In the genomic region with DNA sequence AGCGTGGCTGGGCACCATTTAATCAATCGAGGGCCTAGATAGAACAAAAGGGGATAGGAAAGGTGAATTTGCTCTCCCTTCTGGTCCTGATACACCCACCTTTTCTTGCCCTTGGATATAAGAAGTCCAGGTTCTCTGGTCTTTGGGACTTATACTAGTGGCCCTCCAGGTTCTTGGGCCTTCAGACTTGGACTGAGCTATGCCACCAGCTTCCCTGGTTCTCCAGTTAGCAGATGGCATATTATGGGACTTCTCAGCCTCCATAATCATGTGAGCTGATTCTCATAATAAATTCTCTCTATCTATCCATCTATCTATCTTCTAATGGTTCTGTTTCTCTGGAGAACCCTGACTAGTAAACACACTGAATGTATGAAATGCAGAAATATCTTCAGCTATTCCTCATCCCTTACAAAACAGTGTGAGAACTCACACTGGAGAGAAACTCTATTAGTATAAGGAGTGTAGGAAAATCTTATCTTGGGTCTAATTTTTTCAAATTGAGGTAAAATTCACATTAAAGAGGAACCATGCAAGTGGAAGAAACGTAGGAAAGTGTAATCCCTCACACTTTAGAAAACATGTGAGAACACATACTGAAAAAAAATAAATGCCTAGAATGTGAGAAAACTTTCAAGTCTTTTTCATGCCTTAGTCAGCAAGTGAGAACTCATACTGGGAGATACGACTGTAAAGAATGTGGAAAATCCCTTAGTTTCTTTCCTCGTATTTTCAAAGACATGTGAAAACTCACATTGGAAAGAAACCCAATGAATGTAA, we compare ENCODE assay signal across 17 cellular contexts. TPM values are rescaled to one million over a fixed set of nuclear protein-coding genes. Genes with fewer than 3 reads are reported as not detected.
DNase-seq lines count a peak whose midpoint lies in the region; ATAC-seq, FAIRE-seq and TF ChIP-seq lines count a peak whose summit lies in the region.
"Had no signal": no experiment of that assay in that cellular context is flagged by ENCODE, and none has a peak within 500 bp of the region (broad histone marks: within the 10 kb centered on the region; RNA-seq: fewer than 3 reads in every experiment).

No MANE protein-coding gene starts in this region.

- TF ChIP-seq EP300 in HepG2 (IDR thresholded peaks at IDR 0.05; ENCODE audit: low read depth in 2 of 2, low read length in 2 of 2) (no peak), HepG2 (CRISPR knock-in tag; IDR thresholded peaks at IDR 0.05; ENCODE audit: borderline replicate concordance) (no peak)

- TF ChIP-seq POLR2A in HepG2 (IDR thresholded peaks at IDR 0.05; ENCODE audit: insufficient read depth in 1 of 2, low read depth in 2 of 2, low read length in 2 of 2) (no peak), right lobe of liver (IDR thresholded peaks at IDR 0.05) (no peak)

- ATAC-seq in HepG2 (no peak), right lobe of liver (no peak), left lung (no peak)
- ATAC-seq in stimulated activated effector memory CD8-positive, alpha-beta T cell treated with anti-CD3 and anti-CD28 coated beads, Interleukin-12 subunit alpha, Interleukin-12 subunit beta, amount 100 ng/mL, for 72 hours, result no peak
- ATAC-seq: activated T-cell treated with anti-CD3 and anti-CD28 coated beads, Interleukin-2, amount 50 U/mL, for 72 hours had no signal

- H3K4me3 Mint-ChIP-seq in mesothelial cell of epicardium, result no peak overlapping the region
- H3K4me3 Mint-ChIP-seq in nephron progenitor cell, result no peak overlapping the region
- no peak overlapping the region for H3K4me3 Mint-ChIP-seq in stimulated activated effector memory CD8-positive, alpha-beta T cell treated with anti-CD3 and anti-CD28 coated beads, Interleukin-12 subunit alpha, Interleukin-12 subunit beta, amount 100 ng/mL, for 72 hours
- H3K4me3 Mint-ChIP-seq: activated T-cell treated with anti-CD3 and anti-CD28 coated beads, Interleukin-2, amount 50 U/mL, for 72 hours; neural crest cell had no signal

- H3K27me3 ChIP-seq in HepG2 (ENCODE audit: control insufficient read depth in 1 of 2, insufficient read depth in 2 of 2, low read length in 2 of 2) (no peaks in the 10 kb centered on the region; a peak in 1 of 5 replicates), right lobe of liver (no peaks in the 10 kb centered on the region), left lung (no peaks in the 10 kb centered on the region)
- H3K27me3 ChIP-seq: right atrium auricular region, transverse colon had no signal

- POLR2A ChIA-PET in HepG2 (lab: Yijun Ruan, JAX), result no interaction called here

- no peaks in the 10 kb centered on the region for H3K79me2 ChIP-seq in HepG2 (ENCODE audit: insufficient read depth, low read length)

- H3K9ac ChIP-seq in HepG2 (ENCODE audit: insufficient read depth, low read depth, low read length), result no peak overlapping the region

- DNase-seq in HepG2 (ENCODE audit: low spot score), result no peak
- DNase-seq in right lobe of liver, result no peak
- DNase-seq in RPMI7951 (ENCODE audit: low read depth), result peak; percentile 14
- peak; percentile 17 for DNase-seq in fibroblast of peridontal ligament (ENCODE audit: extremely low read depth)
- DNase-seq in mesothelial cell of epicardium (ENCODE audit: low spot score in 2 of 2, unreplicated experiment in 2 of 2), result no peak
- DNase-seq in nephron progenitor cell, result no peak
- DNase-seq in stimulated activated effector memory CD8-positive, alpha-beta T cell treated with anti-CD3 and anti-CD28 coated beads, Interleukin-12 subunit alpha, Interleukin-12 subunit beta, amount 100 ng/mL, for 72 hours (ENCODE audit: low spot score in 2 of 2), result no peak
- DNase-seq in left lung, result no peak
- DNase-seq: activated CD4-positive, alpha-beta T cell treated with anti-CD3 and anti-CD28 coated beads, Interleukin-2, amount 50 U/mL, for 48 hours; activated T-cell treated with anti-CD3 and anti-CD28 coated beads, Interleukin-2, amount 50 U/mL, for 72 hours; NCI-H2227 treated with DMSO at 0.1 percent for 48 hours; transverse colon had no signal

- no TSS peak for BruUV-seq in HepG2 (replicated peaks; lab: Mats Ljungman, UMichigan)

- WGBS in HepG2 (ENCODE audit: low lambda C conversion rate), result 5% methylated on average over 5 of the region's 5 CpGs
- 52% methylated on average over 4 of the region's 5 CpGs for WGBS in right lobe of liver (ENCODE audit: insufficient coverage, low coverage, low lambda C conversion rate, missing lambda C conversion rate)

- H3K4me1 ChIP-seq in HepG2 (ENCODE audit: insufficient read depth, low read length) (no peaks in the 10 kb centered on the region), right lobe of liver (no peaks in the 10 kb centered on the region), left lung (no peaks in the 10 kb centered on the region)
- H3K4me1 ChIP-seq: right atrium auricular region, transverse colon had no signal

- no peaks in the 10 kb centered on the region for H4K20me1 ChIP-seq in HepG2 (ENCODE audit: insufficient read depth, low read length)

- H3K4me2 ChIP-seq in HepG2 (ENCODE audit: low read depth, low read length), result no peak overlapping the region

- H3K27ac ChIP-seq in HepG2 (ENCODE audit: extremely low read length, insufficient read depth, low read length) (no peak overlapping the region), right lobe of liver (no peak overlapping the region), left lung (no peak overlapping the region)
- H3K27ac ChIP-seq: right atrium auricular region, SK-N-MC, transverse colon had no signal

- H3K4me3 ChIP-seq in HepG2 (replicated peaks in 1 of 3; ENCODE audit: insufficient read depth in 1 of 3, low read depth in 2 of 3, low read length in 3 of 3) (no peak overlapping the region), right lobe of liver (no peak overlapping the region), left lung (no peak overlapping the region)
- H3K4me3 ChIP-seq: lung, right atrium auricular region, SK-N-MC, transverse colon had no signal

- CTCF ChIA-PET in HepG2 (lab: Yijun Ruan, JAX; ENCODE audit: low intra/inter-chr PET ratio, low total read pairs), result no interaction called here

- H3K36me3 ChIP-seq in HepG2 (replicated peaks in 1 of 2; ENCODE audit: control insufficient read depth in 1 of 2, insufficient read depth in 2 of 2, low read length in 2 of 2), result no peaks in the 10 kb centered on the region
- H3K36me3 ChIP-seq in right lobe of liver, result no peaks in the 10 kb centered on the region
- peaks cover 0 to 19% of the 10 kb centered on the region in 2 donors for H3K36me3 ChIP-seq in left lung
- H3K36me3 ChIP-seq: right atrium auricular region had no signal

- H2AFZ ChIP-seq in HepG2 (ENCODE audit: low read length), result no peak overlapping the region

- no peak for FAIRE-seq in HepG2 (lab: Jason Lieb, UNC)

- H3K27me3 Mint-ChIP-seq in mesothelial cell of epicardium (ENCODE audit: low read depth) (no peaks in the 10 kb centered on the region), nephron progenitor cell (ENCODE audit: low read depth, poor library complexity) (peaks cover 4% of the 10 kb centered on the region)

- TF ChIP-seq RAD21 in HepG2 (CRISPR knock-in tag; IDR thresholded peaks at IDR 0.05), result no peak

- H3K27ac Mint-ChIP-seq in mesothelial cell of epicardium (no peak overlapping the region), nephron progenitor cell (no peak overlapping the region)
- no peak overlapping the region for H3K27ac Mint-ChIP-seq in stimulated activated effector memory CD8-positive, alpha-beta T cell treated with anti-CD3 and anti-CD28 coated beads, Interleukin-12 subunit alpha, Interleukin-12 subunit beta, amount 100 ng/mL, for 72 hours
- H3K27ac Mint-ChIP-seq: activated T-cell treated with anti-CD3 and anti-CD28 coated beads, Interleukin-2, amount 50 U/mL, for 72 hours had no signal

- H3K9me3 Mint-ChIP-seq in mesothelial cell of epicardium (peaks cover 70% of the 10 kb centered on the region), nephron progenitor cell (peaks cover 99% of the 10 kb centered on the region)
- H3K9me3 Mint-ChIP-seq in stimulated activated effector memory CD8-positive, alpha-beta T cell treated with anti-CD3 and anti-CD28 coated beads, Interleukin-12 subunit alpha, Interleukin-12 subunit beta, amount 100 ng/mL, for 72 hours, result peaks cover 46% of the 10 kb centered on the region

- H3K4me1 Mint-ChIP-seq in mesothelial cell of epicardium (no peaks in the 10 kb centered on the region), nephron progenitor cell (no peaks in the 10 kb centered on the region)
- no peaks in the 10 kb centered on the region for H3K4me1 Mint-ChIP-seq in stimulated activated effector memory CD8-positive, alpha-beta T cell treated with anti-CD3 and anti-CD28 coated beads, Interleukin-12 subunit alpha, Interleukin-12 subunit beta, amount 100 ng/mL, for 72 hours
- H3K4me1 Mint-ChIP-seq: neural crest cell had no signal

- H3K36me3 Mint-ChIP-seq in mesothelial cell of epicardium (peaks cover 75% of the 10 kb centered on the region), nephron progenitor cell (ENCODE audit: low read depth) (peaks cover 74% of the 10 kb centered on the region)
- H3K36me3 Mint-ChIP-seq in stimulated activated effector memory CD8-positive, alpha-beta T cell treated with anti-CD3 and anti-CD28 coated beads, Interleukin-12 subunit alpha, Interleukin-12 subunit beta, amount 100 ng/mL, for 72 hours, result no peaks in the 10 kb centered on the region

- TF ChIP-seq CTCF in HepG2 (CRISPR knock-in tag; IDR thresholded peaks at IDR 0.05) (no peak), right lobe of liver (IDR thresholded peaks at IDR 0.05) (no peak), mesothelial cell of epicardium (IDR thresholded peaks at IDR 0.05; ENCODE audit: unreplicated experiment) (no peak), nephron progenitor cell (IDR thresholded peaks at IDR 0.05) (no peak), left lung (IDR thresholded peaks at IDR 0.05) (no peak)

- intact Hi-C loops in HepG2 (cut with micrococcal nuclease; ENCODE audit: unreplicated experiment) (no loop called here), right lobe of liver (cut with DNase I) (no loop called here), left lung (cut with DNase I) (no loop called here)

- peaks cover 94% of the 10 kb centered on the region for H3K9me3 ChIP-seq in HepG2 (ENCODE audit: low read length)
- peaks cover 3 to 88% (median 52%) of the 10 kb centered on the region in 4 donors for H3K9me3 ChIP-seq in right lobe of liver
- H3K9me3 ChIP-seq in left lung, result peaks cover 9 to 100% of the 10 kb centered on the region in 2 donors

- in situ Hi-C loops in HepG2 (cut with HindIII; ENCODE audit: extremely low pct_ligation_motif_present, low pct_unique_long_range_greater_than_20kb), result loop anchor here (25.0 kb wide), 1 partner anchor 498 kb away; no protein-coding TSS in a partner anchor

RNA-seq across cellular contexts. Expression of a gene that starts 15.5 kb away (rescaled TPM):
- total RNA-seq in HepG2 (2016; rRNA removed; fragmentation: Illumina TruSeq; extraction: Trizol) (0.22 and 0.27 TPM in 2 replicates), right lobe of liver (under 1 TPM; 0.37 to 0.83 (median 0.63) TPM), mesothelial cell of epicardium (2.2 to 2.4 TPM (median 2.3 TPM) in 3 replicates), left lung (1 to 10 TPM; 2.8 to 5.0 TPM)
- total RNA-seq in HepG2 (2016; cell fraction: cytosol; rRNA removed; fragmentation: Illumina TruSeq; extraction: Trizol; ENCODE audit: low read depth), result not detected in 2 replicates
- 0.26 TPM in 1 of 2 replicates, not detected in the other for total RNA-seq in HepG2 (2016; cell fraction: insoluble cytoplasmic fraction; rRNA removed; fragmentation: Illumina TruSeq; extraction: Trizol)
- not detected in 2 replicates for total RNA-seq in HepG2 (2016; cell fraction: membrane; rRNA removed; fragmentation: Illumina TruSeq; extraction: Trizol)
- total RNA-seq in HepG2 (2016; cell fraction: nucleus; rRNA removed; fragmentation: Illumina TruSeq; extraction: Trizol), result 0.44 and 0.47 TPM in 2 replicates
- 0.26 and 0.48 TPM in 2 replicates for polyA plus RNA-seq in HepG2 (2011; rRNA removed)
- 0.16 and 0.38 TPM in 2 replicates for polyA plus RNA-seq in HepG2 (2011; cell fraction: cytosol; rRNA removed)
- 1.6 and 2.2 TPM in 2 replicates for polyA plus RNA-seq in HepG2 (2011; cell fraction: nucleus; rRNA removed)
- polyA plus RNA-seq in HepG2 (2012), result 0.51 and 0.54 TPM in 2 replicates
- not detected in 2 replicates for polyA plus RNA-seq in HepG2 (2016; cell fraction: cytosol; fragmentation: Illumina TruSeq; extraction: Trizol; ENCODE audit: low read depth)
- polyA plus RNA-seq in HepG2 (2016; cell fraction: insoluble cytoplasmic fraction; fragmentation: Illumina TruSeq; extraction: Trizol; ENCODE audit: low read depth), result 0.05 and 0.19 TPM in 2 replicates
- not detected in 2 replicates for polyA plus RNA-seq in HepG2 (2016; cell fraction: membrane; fragmentation: Illumina TruSeq; extraction: Trizol; ENCODE audit: low read depth)
- 1.1 and 1.2 TPM in 2 replicates for polyA plus RNA-seq in HepG2 (2016; cell fraction: nucleus; fragmentation: Illumina TruSeq; extraction: Trizol; ENCODE audit: insufficient read depth, low read depth)
- polyA minus RNA-seq in HepG2 (2011; rRNA and poly(A)+ RNA removed; ENCODE audit: low replicate concordance), result 0.62 TPM in 1 of 2 replicates, not detected in the other
- polyA minus RNA-seq in HepG2 (2011; cell fraction: cytosol; rRNA and poly(A)+ RNA removed), result 0.10 TPM in 1 of 2 replicates, not detected in the other
- polyA minus RNA-seq in HepG2 (2011; cell fraction: nucleus; rRNA and poly(A)+ RNA removed), result 1.7 and 1.9 TPM in 2 replicates
- total RNA-seq in RPMI7951 (2014; rRNA removed; shearing (Covaris generic)), result 1.6 and 2.0 TPM in 2 replicates
- total RNA-seq: activated T-cell treated with anti-CD3 and anti-CD28 coated beads, Interleukin-2, amount 50 U/mL, for 72 hours had no signal

RNA-seq across cellular contexts. Expression of a gene that starts 37.5 kb away (rescaled TPM):
- 0.32 and 0.40 TPM in 2 replicates for total RNA-seq in HepG2 (2016; rRNA removed; fragmentation: Illumina TruSeq; extraction: Trizol)
- not detected in 2 replicates for total RNA-seq in HepG2 (2016; cell fraction: cytosol; rRNA removed; fragmentation: Illumina TruSeq; extraction: Trizol; ENCODE audit: low read depth)
- 0.13 and 0.30 TPM in 2 replicates for total RNA-seq in HepG2 (2016; cell fraction: insoluble cytoplasmic fraction; rRNA removed; fragmentation: Illumina TruSeq; extraction: Trizol)
- 0.06 and 0.07 TPM in 2 replicates for total RNA-seq in HepG2 (2016; cell fraction: membrane; rRNA removed; fragmentation: Illumina TruSeq; extraction: Trizol)
- total RNA-seq in HepG2 (2016; cell fraction: nucleus; rRNA removed; fragmentation: Illumina TruSeq; extraction: Trizol), result 1.1 and 1.2 TPM in 2 replicates
- polyA plus RNA-seq in HepG2 (2011; rRNA removed), result 0.37 and 0.73 TPM in 2 replicates
- 0.33 and 0.40 TPM in 2 replicates for polyA plus RNA-seq in HepG2 (2011; cell fraction: cytosol; rRNA removed)
- polyA plus RNA-seq in HepG2 (2011; cell fraction: nucleus; rRNA removed), result 1.5 and 1.9 TPM in 2 replicates
- polyA plus RNA-seq in HepG2 (2012), result 0.46 and 0.55 TPM in 2 replicates
- polyA plus RNA-seq in HepG2 (2016; cell fraction: cytosol; fragmentation: Illumina TruSeq; extraction: Trizol; ENCODE audit: low read depth), result not detected in 2 replicates
- polyA plus RNA-seq in HepG2 (2016; cell fraction: insoluble cytoplasmic fraction; fragmentation: Illumina TruSeq; extraction: Trizol; ENCODE audit: low read depth), result 0.20 and 0.26 TPM in 2 replicates
- polyA plus RNA-seq in HepG2 (2016; cell fraction: membrane; fragmentation: Illumina TruSeq; extraction: Trizol; ENCODE audit: low read depth), result not detected in 2 replicates
- polyA plus RNA-seq in HepG2 (2016; cell fraction: nucleus; fragmentation: Illumina TruSeq; extraction: Trizol; ENCODE audit: insufficient read depth, low read depth), result 2.0 and 2.3 TPM in 2 replicates
- polyA minus RNA-seq in HepG2 (2011; rRNA and poly(A)+ RNA removed; ENCODE audit: low replicate concordance), result 0.02 and 0.62 TPM in 2 replicates
- 0.26 and 0.40 TPM in 2 replicates for polyA minus RNA-seq in HepG2 (2011; cell fraction: cytosol; rRNA and poly(A)+ RNA removed)
- 0.64 and 0.75 TPM in 2 replicates for polyA minus RNA-seq in HepG2 (2011; cell fraction: nucleus; rRNA and poly(A)+ RNA removed)
- 1 to 10 TPM in 1 of 6 experiments, under 1 TPM in 5; 0.44 to 1.0 (median 0.86) TPM for total RNA-seq in right lobe of liver
- 0.72 and 0.88 TPM in 2 replicates for total RNA-seq in RPMI7951 (2014; rRNA removed; shearing (Covaris generic))
- total RNA-seq in mesothelial cell of epicardium, result 7.1 to 8.6 TPM (median 7.7 TPM) in 3 replicates
- total RNA-seq in left lung, result 1 to 10 TPM; 2.6 to 3.0 TPM
- total RNA-seq: activated T-cell treated with anti-CD3 and anti-CD28 coated beads, Interleukin-2, amount 50 U/mL, for 72 hours had no signal

RNA-seq across cellular contexts. Expression of a gene that starts 43.2 kb away (rescaled TPM):
- total RNA-seq in HepG2 (2016; rRNA removed; fragmentation: Illumina TruSeq; extraction: Trizol), result 0.13 TPM in 1 of 2 replicates, not detected in the other
- total RNA-seq in HepG2 (2016; cell fraction: cytosol; rRNA removed; fragmentation: Illumina TruSeq; extraction: Trizol; ENCODE audit: low read depth), result not detected in 2 replicates
- total RNA-seq in HepG2 (2016; cell fraction: insoluble cytoplasmic fraction; rRNA removed; fragmentation: Illumina TruSeq; extraction: Trizol), result not detected in 2 replicates
- not detected in 2 replicates for total RNA-seq in HepG2 (2016; cell fraction: membrane; rRNA removed; fragmentation: Illumina TruSeq; extraction: Trizol)
- total RNA-seq in HepG2 (2016; cell fraction: nucleus; rRNA removed; fragmentation: Illumina TruSeq; extraction: Trizol), result 0.62 and 0.94 TPM in 2 replicates
- polyA plus RNA-seq in HepG2 (2011; rRNA removed), result not detected in 2 replicates
- polyA plus RNA-seq in HepG2 (2011; cell fraction: cytosol; rRNA removed), result not detected in 2 replicates
- polyA plus RNA-seq in HepG2 (2011; cell fraction: nucleus; rRNA removed), result 0.12 TPM in 1 of 2 replicates, not detected in the other
- not detected in 2 replicates for polyA plus RNA-seq in HepG2 (2012)
- polyA plus RNA-seq in HepG2 (2016; cell fraction: cytosol; fragmentation: Illumina TruSeq; extraction: Trizol; ENCODE audit: low read depth), result not detected in 2 replicates
- not detected in 2 replicates for polyA plus RNA-seq in HepG2 (2016; cell fraction: insoluble cytoplasmic fraction; fragmentation: Illumina TruSeq; extraction: Trizol; ENCODE audit: low read depth)
- not detected in 2 replicates for polyA plus RNA-seq in HepG2 (2016; cell fraction: membrane; fragmentation: Illumina TruSeq; extraction: Trizol; ENCODE audit: low read depth)
- 0.34 TPM in 1 of 2 replicates, not detected in the other for polyA plus RNA-seq in HepG2 (2016; cell fraction: nucleus; fragmentation: Illumina TruSeq; extraction: Trizol; ENCODE audit: insufficient read depth, low read depth)
- polyA minus RNA-seq in HepG2 (2011; rRNA and poly(A)+ RNA removed; ENCODE audit: low replicate concordance), result not detected in 2 replicates
- not detected in 2 replicates for polyA minus RNA-seq in HepG2 (2011; cell fraction: cytosol; rRNA and poly(A)+ RNA removed)
- polyA minus RNA-seq in HepG2 (2011; cell fraction: nucleus; rRNA and poly(A)+ RNA removed), result 0.87 and 1.0 TPM in 2 replicates
- total RNA-seq in right lobe of liver, result under 1 TPM in 1 of 6 experiments, not detected in 5; 0.31 TPM
- total RNA-seq in RPMI7951 (2014; rRNA removed; shearing (Covaris generic)), result 0.48 TPM in 1 of 2 replicates, not detected in the other
- total RNA-seq in mesothelial cell of epicardium, result 1.3 to 1.6 TPM (median 1.6 TPM) in 3 replicates
- under 1 TPM in 1 of 2 donors, not detected in 1; 0.76 TPM for total RNA-seq in left lung
- total RNA-seq: right atrium auricular region had no signal
- polyA plus RNA-seq: fibroblast of lung had no signal

RNA-seq across cellular contexts. Expression of a gene that starts 46.9 kb away (rescaled TPM):
- total RNA-seq in HepG2 (2016; rRNA removed; fragmentation: Illumina TruSeq; extraction: Trizol) (0.52 and 0.80 TPM in 2 replicates), right lobe of liver (under 1 TPM; 0.25 to 1.00 (median 0.49) TPM), mesothelial cell of epicardium (7.8 to 8.0 TPM (median 8.0 TPM) in 3 replicates), left lung (1 to 10 TPM; 1.8 to 2.1 TPM)
- not detected in 2 replicates for total RNA-seq in HepG2 (2016; cell fraction: cytosol; rRNA removed; fragmentation: Illumina TruSeq; extraction: Trizol; ENCODE audit: low read depth)
- total RNA-seq in HepG2 (2016; cell fraction: insoluble cytoplasmic fraction; rRNA removed; fragmentation: Illumina TruSeq; extraction: Trizol), result 0.25 and 0.50 TPM in 2 replicates
- total RNA-seq in HepG2 (2016; cell fraction: membrane; rRNA removed; fragmentation: Illumina TruSeq; extraction: Trizol), result 0.10 and 0.15 TPM in 2 replicates
- total RNA-seq in HepG2 (2016; cell fraction: nucleus; rRNA removed; fragmentation: Illumina TruSeq; extraction: Trizol), result 1.3 and 1.8 TPM in 2 replicates
- 0.57 and 0.63 TPM in 2 replicates for polyA plus RNA-seq in HepG2 (2011; rRNA removed)
- 0.46 and 0.47 TPM in 2 replicates for polyA plus RNA-seq in HepG2 (2011; cell fraction: cytosol; rRNA removed)
- polyA plus RNA-seq in HepG2 (2011; cell fraction: nucleus; rRNA removed), result 0.92 and 1.1 TPM in 2 replicates
- 0.71 and 0.89 TPM in 2 replicates for polyA plus RNA-seq in HepG2 (2012)
- 0.06 TPM in 1 of 2 replicates, not detected in the other for polyA plus RNA-seq in HepG2 (2016; cell fraction: cytosol; fragmentation: Illumina TruSeq; extraction: Trizol; ENCODE audit: low read depth)
- 0.24 and 0.40 TPM in 2 replicates for polyA plus RNA-seq in HepG2 (2016; cell fraction: insoluble cytoplasmic fraction; fragmentation: Illumina TruSeq; extraction: Trizol; ENCODE audit: low read depth)
- 0.07 TPM in 2 replicates for polyA plus RNA-seq in HepG2 (2016; cell fraction: membrane; fragmentation: Illumina TruSeq; extraction: Trizol; ENCODE audit: low read depth)
- polyA plus RNA-seq in HepG2 (2016; cell fraction: nucleus; fragmentation: Illumina TruSeq; extraction: Trizol; ENCODE audit: insufficient read depth, low read depth), result 1.5 and 1.9 TPM in 2 replicates
- 0.05 and 1.1 TPM in 2 replicates for polyA minus RNA-seq in HepG2 (2011; rRNA and poly(A)+ RNA removed; ENCODE audit: low replicate concordance)
- 0.35 and 0.79 TPM in 2 replicates for polyA minus RNA-seq in HepG2 (2011; cell fraction: cytosol; rRNA and poly(A)+ RNA removed)
- polyA minus RNA-seq in HepG2 (2011; cell fraction: nucleus; rRNA and poly(A)+ RNA removed), result 0.90 and 1.6 TPM in 2 replicates
- 2.5 and 2.6 TPM in 2 replicates for total RNA-seq in RPMI7951 (2014; rRNA removed; shearing (Covaris generic))
- total RNA-seq: activated T-cell treated with anti-CD3 and anti-CD28 coated beads, Interleukin-2, amount 50 U/mL, for 72 hours had no signal

RNA-seq across cellular contexts. Expression of a gene that starts 52.1 kb away (rescaled TPM):
- total RNA-seq in HepG2 (2016; rRNA removed; fragmentation: Illumina TruSeq; extraction: Trizol), result 0.04 TPM in 1 of 2 replicates, not detected in the other
- not detected in 2 replicates for total RNA-seq in HepG2 (2016; cell fraction: cytosol; rRNA removed; fragmentation: Illumina TruSeq; extraction: Trizol; ENCODE audit: low read depth)
- 0.04 TPM in 1 of 2 replicates, not detected in the other for total RNA-seq in HepG2 (2016; cell fraction: insoluble cytoplasmic fraction; rRNA removed; fragmentation: Illumina TruSeq; extraction: Trizol)
- not detected in 2 replicates for total RNA-seq in HepG2 (2016; cell fraction: membrane; rRNA removed; fragmentation: Illumina TruSeq; extraction: Trizol)
- total RNA-seq in HepG2 (2016; cell fraction: nucleus; rRNA removed; fragmentation: Illumina TruSeq; extraction: Trizol), result 0.09 TPM in 1 of 2 replicates, not detected in the other
- polyA plus RNA-seq in HepG2 (2011; rRNA removed), result 0.03 TPM in 2 replicates
- 0.04 TPM in 1 of 2 replicates, not detected in the other for polyA plus RNA-seq in HepG2 (2011; cell fraction: cytosol; rRNA removed)
- 0.05 and 0.16 TPM in 2 replicates for polyA plus RNA-seq in HepG2 (2011; cell fraction: nucleus; rRNA removed)
- polyA plus RNA-seq in HepG2 (2012), result 0.08 and 0.09 TPM in 2 replicates
- not detected in 2 replicates for polyA plus RNA-seq in HepG2 (2016; cell fraction: cytosol; fragmentation: Illumina TruSeq; extraction: Trizol; ENCODE audit: low read depth)
- polyA plus RNA-seq in HepG2 (2016; cell fraction: insoluble cytoplasmic fraction; fragmentation: Illumina TruSeq; extraction: Trizol; ENCODE audit: low read depth), result not detected in 2 replicates
- polyA plus RNA-seq in HepG2 (2016; cell fraction: membrane; fragmentation: Illumina TruSeq; extraction: Trizol; ENCODE audit: low read depth), result not detected in 2 replicates
- 0.19 TPM in 1 of 2 replicates, not detected in the other for polyA plus RNA-seq in HepG2 (2016; cell fraction: nucleus; fragmentation: Illumina TruSeq; extraction: Trizol; ENCODE audit: insufficient read depth, low read depth)
- polyA minus RNA-seq in HepG2 (2011; rRNA and poly(A)+ RNA removed; ENCODE audit: low replicate concordance), result 0.28 TPM in 1 of 2 replicates, not detected in the other
- not detected in 2 replicates for polyA minus RNA-seq in HepG2 (2011; cell fraction: cytosol; rRNA and poly(A)+ RNA removed)
- polyA minus RNA-seq in HepG2 (2011; cell fraction: nucleus; rRNA and poly(A)+ RNA removed), result 0.13 and 0.25 TPM in 2 replicates
- 1 to 10 TPM in 1 of 6 experiments, under 1 TPM in 4, not detected in 1; 0.27 to 1.1 (median 0.33) TPM for total RNA-seq in right lobe of liver
- 0.36 and 0.88 TPM in 2 replicates for total RNA-seq in RPMI7951 (2014; rRNA removed; shearing (Covaris generic))
- 5.8 to 6.4 TPM (median 6.1 TPM) in 3 replicates for total RNA-seq in mesothelial cell of epicardium
- total RNA-seq in left lung, result 1 to 10 TPM; 2.3 to 2.6 TPM
- total RNA-seq: activated T-cell treated with anti-CD3 and anti-CD28 coated beads, Interleukin-2, amount 50 U/mL, for 72 hours had no signal

Comparison
In these comparisons a context has a peak if more than half of its experiments do, and no peak if none do; other contexts are left out.
1. DNase-seq: peak in RPMI7951 (single experiment) and fibroblast of peridontal ligament (single experiment); none in HepG2 (single experiment), right lobe of liver (0 of 3), mesothelial cell of epicardium (0 of 2), nephron progenitor cell (single experiment), stimulated activated effector memory CD8-positive, alpha-beta T cell treated with anti-CD3 and anti-CD28 coated beads, Interleukin-12 subunit alpha, Interleukin-12 subunit beta, amount 100 ng/mL, for 72 hours (0 of 2) and left lung (0 of 2).